Comparison of ENCODE assay signal across 1 cellular context in the genomic region with DNA sequence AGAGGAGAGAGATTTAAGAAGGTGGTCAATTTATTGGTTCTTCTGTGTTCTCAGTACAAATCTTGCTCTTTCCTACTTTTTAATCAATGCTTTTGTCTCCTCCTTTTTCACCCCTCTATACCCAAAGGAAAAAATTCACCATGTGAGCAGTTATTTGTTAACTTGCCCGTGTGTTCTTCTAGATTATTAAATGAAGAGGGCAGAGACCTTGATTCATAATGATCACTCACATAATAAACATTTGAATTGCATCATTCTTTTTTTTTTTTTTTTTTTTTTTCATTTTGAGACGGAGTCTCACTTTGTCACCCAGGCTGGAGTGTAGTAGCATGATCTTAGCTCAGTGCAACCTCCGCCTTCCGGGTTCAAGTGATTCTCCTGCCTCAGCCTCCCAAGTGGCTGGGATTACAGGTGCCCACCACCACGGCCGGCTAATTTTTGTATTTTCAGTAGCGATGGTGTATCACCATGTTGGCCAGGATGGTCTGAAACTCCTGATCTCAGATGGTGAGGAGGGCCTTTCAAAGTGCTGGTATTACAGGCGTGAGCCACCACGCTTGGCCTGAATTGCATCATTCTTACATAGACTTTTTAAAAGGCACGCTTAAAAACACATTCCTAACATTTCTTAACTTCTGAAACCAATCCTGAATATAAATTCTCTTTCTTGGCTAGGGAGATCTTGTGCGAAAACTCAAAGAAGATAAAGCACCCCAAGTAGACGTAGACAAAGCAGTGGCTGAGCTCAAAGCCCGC.
TF ChIP-seq lines count a peak whose summit lies in the region.

No MANE protein-coding gene starts in this region.

TF ChIP-seq in GM12878, 131 proteins besides CTCF, POLR2A, EP300 and RAD21:
- TF ChIP-seq SIN3A (IDR thresholded peaks at IDR 0.05; ENCODE audit: low read depth, low read length) (no peak), MYB (IDR thresholded peaks at IDR 0.05; ENCODE audit: borderline replicate concordance, low read depth, low read length) (no peak), CBX3 (IDR thresholded peaks at IDR 0.05; ENCODE audit: borderline replicate concordance, low read depth) (no peak), RFX5 (IDR thresholded peaks at IDR 0.05; ENCODE audit: low read depth, low read length) (no peak), SREBF1 (IDR thresholded peaks at IDR 0.05; ENCODE audit: low read length) (no peak), LARP7 (IDR thresholded peaks at IDR 0.05) (no peak), NR2C2 (IDR thresholded peaks at IDR 0.05; ENCODE audit: borderline replicate concordance, control insufficient read depth, insufficient read length, low read depth) (no peak), BCL3 (IDR thresholded peaks at IDR 0.05; ENCODE audit: borderline replicate concordance, insufficient read depth, low read depth, low read length, poor library complexity, severe bottlenecking) (no peak), POLR2AphosphoS2 (IDR thresholded peaks at IDR 0.05; ENCODE audit: low read depth, low read length) (no peak), GABPA (IDR thresholded peaks at IDR 0.05; ENCODE audit: low read depth) (no peak), ZZZ3 (IDR thresholded peaks at IDR 0.05; ENCODE audit: control insufficient read depth, insufficient read length, low read depth) (no peak), POU2F2 (IDR thresholded peaks at IDR 0.05; ENCODE audit: borderline replicate concordance, low read depth, low read length) (no peak), IRF3 (IDR thresholded peaks at IDR 0.05) (no peak), EGR1 (IDR thresholded peaks at IDR 0.05; ENCODE audit: borderline replicate concordance in 1 of 2, low read depth in 2 of 2, low read length in 2 of 2) (no peak), POLR2AphosphoS5 (IDR thresholded peaks at IDR 0.05; ENCODE audit: low read length) (no peak), TAF1 (IDR thresholded peaks at IDR 0.05; ENCODE audit: borderline replicate concordance, low read depth, low read length) (no peak), TCF7 (IDR thresholded peaks at IDR 0.05; ENCODE audit: borderline replicate concordance) (no peak), CBX5 (IDR thresholded peaks at IDR 0.05; ENCODE audit: low read depth) (no peak)
TF ChIP-seq in GM12878: peak in this region for 0.
